In genomic region chr12:25155031-25155576, GRCh38 we compare ENCODE assay signal across 9 cellular contexts. TPM values are rescaled to one million over a fixed set of nuclear protein-coding genes. Genes with fewer than 3 reads are reported as not detected.
DNase-seq lines count a peak whose midpoint lies in the region; ATAC-seq, FAIRE-seq and TF ChIP-seq lines count a peak whose summit lies in the region.
"Had no signal": no experiment of that assay in that cellular context is flagged by ENCODE, and none has a peak within 500 bp of the region (broad histone marks: within the 10 kb centered on the region; RNA-seq: fewer than 3 reads in every experiment).

No MANE protein-coding gene starts in this region.

- ATAC-seq in HG03039 (IDR thresholded peaks at IDR 0.05; ENCODE audit: unreplicated experiment): peak; percentile 50
- ATAC-seq in pancreas: peak in 3 of 4 donors; percentile 67 to 77 (median 73)

- H3K4me1 ChIP-seq in OCI-LY3 (ENCODE audit: low read length) (peaks cover 46% of the 10 kb centered on the region), endodermal cell (ENCODE audit: control insufficient read depth, insufficient read depth, low read length) (no peaks in the 10 kb centered on the region), pancreas (peaks cover 0 to 6% (median 0%) of the 10 kb centered on the region in 3 donors)

- peaks cover 6% of the 10 kb centered on the region for H3K4me1 Mint-ChIP-seq in endodermal cell

- H3K4me2 ChIP-seq in OCI-LY3 (ENCODE audit: low read length): peak overlapping the region; percentile 60

- H3K27me3 ChIP-seq in BJ (ENCODE audit: control insufficient read depth, insufficient read depth, low read length): no peaks in the 10 kb centered on the region
- no peaks in the 10 kb centered on the region for H3K27me3 ChIP-seq in OCI-LY3 (ENCODE audit: low read depth, low read length)
- H3K27me3 ChIP-seq in endodermal cell (ENCODE audit: control insufficient read depth, insufficient read depth, low read length, poor library complexity, severe bottlenecking): no peaks in the 10 kb centered on the region
- H3K27me3 ChIP-seq in pancreas: no peaks in the 10 kb centered on the region

- H2AFZ ChIP-seq in OCI-LY3 (ENCODE audit: low read depth, low read length): peak overlapping the region; percentile 62

- H3K9me3 Mint-ChIP-seq in endodermal cell: peaks cover 18% of the 10 kb centered on the region

- no peaks in the 10 kb centered on the region for H3K27me3 Mint-ChIP-seq in endodermal cell (ENCODE audit: insufficient read depth)

- CTCF ChIA-PET in BJ (lab: Yijun Ruan, JAX): interaction anchor here (0.6 to 3.7 kb wide), 11 partner anchors 10 to 967 kb away, joined by 3 to 20 read pairs (median 4); no protein-coding TSS in a partner anchor

- H4K20me1 ChIP-seq in OCI-LY3 (ENCODE audit: insufficient read depth, low read length): no peaks in the 10 kb centered on the region

- in situ Hi-C loops in GM13976 (cut with MboI; ENCODE audit: low sequenced_read_pairs, unreplicated experiment): no loop called here

- peak overlapping the region; percentile 51 for H3K9ac ChIP-seq in OCI-LY3 (ENCODE audit: low read length)
- no peak overlapping the region for H3K9ac ChIP-seq in endodermal cell (ENCODE audit: extremely low read depth, low read length, poor library complexity, severe bottlenecking)

- FAIRE-seq in pancreas (lab: Jason Lieb, UNC): peak; percentile 43

- intact Hi-C loops in pancreas (cut with DNase I): no loop called here

- 88 to 94% methylated on average over 1 to 2 of the region's 2 CpGs for WGBS in endodermal cell (ENCODE audit: insufficient coverage in 1 of 2, insufficient read length in 1 of 2), 2 experiments
- 41 to 53% methylated on average over 2 of the region's 2 CpGs for WGBS in pancreas, 2 donors

- no peaks in the 10 kb centered on the region for H3K79me2 ChIP-seq in OCI-LY3 (ENCODE audit: low read length)

- H3K4me3 Mint-ChIP-seq in endodermal cell: no peak overlapping the region

- H3K36me3 Mint-ChIP-seq in endodermal cell (ENCODE audit: low read depth): no peaks in the 10 kb centered on the region

- TF ChIP-seq CTCF in BJ (IDR thresholded peaks at IDR 0.05; ENCODE audit: insufficient read depth, low read depth, low read length) (peak; percentile 67), GM13976 (IDR thresholded peaks at IDR 0.05; ENCODE audit: borderline replicate concordance, control extremely low read depth, extremely low read depth, insufficient read depth, missing control alignments) (peak; percentile 33), OCI-LY3 (IDR thresholded peaks at IDR 0.05; ENCODE audit: low read depth, low read length) (peak; percentile 78), endodermal cell (conservative IDR thresholded peaks at IDR 0.05) (peak; percentile 99), pancreas (IDR thresholded peaks at IDR 0.05) (peak in 3 of 4 donors; percentile 52 to 60 (median 52))

- peak overlapping the region; percentile 88 for H3K27ac ChIP-seq in OCI-LY3 (ENCODE audit: low read length)
- H3K27ac ChIP-seq in endodermal cell (ENCODE audit: low read depth, low read length): no peak overlapping the region
- H3K27ac ChIP-seq in pancreas: no peak overlapping the region

- H3K4me3 ChIP-seq in BJ (ENCODE audit: low read depth, low read length): no peak overlapping the region
- peak overlapping the region; percentile 41 for H3K4me3 ChIP-seq in OCI-LY3 (ENCODE audit: low read length)
- H3K4me3 ChIP-seq in endodermal cell (ENCODE audit: low read length): no peak overlapping the region
- peak overlapping the region in 1 of 4 donors; percentile 21 for H3K4me3 ChIP-seq in pancreas

- H3K36me3 ChIP-seq in BJ (ENCODE audit: control insufficient read depth, insufficient read depth, low read length) (no peaks in the 10 kb centered on the region), OCI-LY3 (replicated peaks; ENCODE audit: low read depth, low read length) (peaks cover 5% of the 10 kb centered on the region), endodermal cell (ENCODE audit: control insufficient read depth, insufficient read depth, low read length) (no peaks in the 10 kb centered on the region), pancreas (no peaks in the 10 kb centered on the region)

- DNase-seq in BJ (ENCODE audit: low read depth): peak; percentile 11
- DNase-seq in GM13976 (ENCODE audit: low spot score): peak; percentile 64
- DNase-seq in endodermal cell: no peak
- DNase-seq in pancreas: no peak
- DNase-seq in GOT3 (lab: John Stamatoyannopoulos, UW): no peak
- no peak for DNase-seq in NCI-H1930 (lab: John Stamatoyannopoulos, UW)

- H3K9me3 ChIP-seq in OCI-LY3 (ENCODE audit: insufficient read depth, low read length) (no peaks in the 10 kb centered on the region; the same call in 1 of the 2 replicates), endodermal cell (ENCODE audit: control insufficient read depth, low read length) (no peaks in the 10 kb centered on the region), pancreas (no peaks in the 10 kb centered on the region)

- H3K27ac Mint-ChIP-seq in endodermal cell: no peak overlapping the region

- POLR2A ChIA-PET in BJ (lab: Charles Lee): no interaction called here

RNA-seq across cellular contexts. Expression of gene DNAI7, which starts 39.9 kb away (rescaled TPM):
- 0.11 and 0.21 TPM in 2 replicates for polyA plus RNA-seq in BJ (2011; rRNA removed)
- polyA minus RNA-seq in BJ (2011; rRNA and poly(A)+ RNA removed): 0.15 TPM in 1 of 2 replicates, not detected in the other
- 1 to 10 TPM; 1.6 TPM for total RNA-seq in endodermal cell
- 1.5 TPM for polyA plus RNA-seq in endodermal cell (2013, experiment 1 of 2)
- 0.54 TPM for polyA plus RNA-seq in endodermal cell (2013, experiment 2 of 2)
- total RNA-seq in pancreas: 1 to 10 TPM in 1 of 6 donors, under 1 TPM in 5; 0.63 to 1.8 (median 0.82) TPM
- polyA plus RNA-seq in pancreas: 1 to 10 TPM; 1.1 to 2.0 TPM
- total RNA-seq: T-helper 2 cell treated with Interferon-gamma antibody and Interleukin-4, amounts not matched to agents 100 ng/mL and 5 ng/mL, for 36 hours had no signal

RNA-seq across cellular contexts. Expression of gene ETFRF1, which starts 39.9 kb away (rescaled TPM):
- polyA plus RNA-seq in BJ (2011; rRNA removed) (6.0 and 13.6 TPM in 2 replicates), pancreas (10 to 100 TPM in 1 of 2 donors, 1 to 10 TPM in 1; 8.5 to 26.1 TPM)
- 2.8 and 3.1 TPM in 2 replicates for polyA minus RNA-seq in BJ (2011; rRNA and poly(A)+ RNA removed)
- total RNA-seq in endodermal cell (10 to 100 TPM in 1 of 2 donors, 1 to 10 TPM in 1; 9.7 to 21.4 TPM), pancreas (10 to 100 TPM in 3 of 6 donors, 1 to 10 TPM in 3; 8.3 to 14.5 (median 9.8) TPM)
- polyA plus RNA-seq in endodermal cell (2013, experiment 1 of 2): 21.4 TPM
- 21.9 TPM for polyA plus RNA-seq in endodermal cell (2013, experiment 2 of 2)

Comparison
In these comparisons a context has a peak if more than half of its experiments do, and no peak if none do; other contexts are left out.
1. DNase-seq: peak in BJ (single experiment) and GM13976 (single experiment); none in endodermal cell (single experiment), pancreas (0 of 6), GOT3 (single experiment) and NCI-H1930 (0 of 2).
2. CTCF ChIP-seq: peak in every context shown above with its lines; median percentile 99 in endodermal cell; 78 in OCI-LY3; 67 in BJ; 52 in pancreas; 33 in GM13976.